Comparison of ENCODE assay signal across 18 cellular contexts in the genomic region with DNA sequence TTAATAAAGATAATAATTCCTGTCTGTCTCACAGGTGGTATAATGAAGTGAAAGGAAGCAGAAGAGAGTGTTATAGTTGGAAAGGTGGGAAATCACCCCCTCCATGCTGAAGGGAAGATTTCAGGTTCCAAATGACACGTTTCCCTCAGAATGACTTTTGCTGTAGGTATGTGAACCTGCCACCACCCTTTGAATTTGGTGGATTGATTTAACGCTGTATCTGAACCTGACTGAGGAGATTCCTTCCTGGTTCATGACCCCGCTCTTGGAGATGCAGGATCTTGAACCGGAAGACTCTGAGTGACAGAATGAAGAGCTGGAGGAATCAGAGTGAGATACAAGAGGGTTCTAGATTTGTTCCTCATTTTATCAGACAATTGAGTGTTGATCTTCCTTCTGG. TPM values are rescaled to one million over a fixed set of nuclear protein-coding genes. Genes with fewer than 3 reads are reported as not detected.
A peak's percentile ranks its signal among the peaks of the same experiment; 100 is the strongest.
DNase-seq lines count a peak whose midpoint lies in the region; ATAC-seq and TF ChIP-seq lines count a peak whose summit lies in the region.
"Had no signal": no experiment of that assay in that cellular context is flagged by ENCODE, and none has a peak within 500 bp of the region (broad histone marks: within the 10 kb centered on the region; RNA-seq: fewer than 3 reads in every experiment).

No MANE protein-coding gene starts in this region.

- H3K36me3 ChIP-seq in HCT116 (ENCODE audit: control insufficient read depth in 1 of 2, insufficient read depth in 2 of 2, low read length in 2 of 2) (no peaks in the 10 kb centered on the region), PC-9 (ENCODE audit: low read depth) (no peaks in the 10 kb centered on the region), esophagus (ENCODE audit: control insufficient read depth in 2 of 2, insufficient read depth in 2 of 2, low read length in 1 of 2) (no peaks in the 10 kb centered on the region), left ventricle myocardium inferior (no peaks in the 10 kb centered on the region)
- H3K36me3 ChIP-seq: HAP-1 had no signal

- no peak overlapping the region for H2AFZ ChIP-seq in HCT116 (ENCODE audit: low read depth, low read length, poor library complexity, severe bottlenecking)
- no peak overlapping the region for H2AFZ ChIP-seq in PC-9
- H2AFZ ChIP-seq: GM23248 had no signal

- ATAC-seq in HCT116 = peak; percentile 30
- no peak for ATAC-seq in activated T-cell treated with anti-CD3 and anti-CD28 coated beads, Interleukin-2, amount 50 U/mL, for 72 hours (replicated peaks in 1 of 2)
- ATAC-seq: A549, Panc1 had no signal

- no peaks in the 10 kb centered on the region for H3K27me3 Mint-ChIP-seq in mesothelial cell of epicardium (ENCODE audit: low read depth)
- H3K27me3 Mint-ChIP-seq in activated T-cell treated with anti-CD3 and anti-CD28 coated beads, Interleukin-2, amount 50 U/mL, for 72 hours (ENCODE audit: low read depth) = peaks cover 26% of the 10 kb centered on the region

- peak overlapping the region; percentile 62 for H3K9ac ChIP-seq in HCT116 (ENCODE audit: low read length)

- no peaks in the 10 kb centered on the region for H3K27me3 ChIP-seq in HCT116 (ENCODE audit: insufficient read depth, low read length)
- H3K27me3 ChIP-seq in PC-9 (ENCODE audit: insufficient read depth, low read depth) = no peaks in the 10 kb centered on the region
- H3K27me3 ChIP-seq in esophagus (ENCODE audit: control insufficient read depth in 1 of 2, insufficient read depth in 2 of 2, low read length in 2 of 2) = no peaks in the 10 kb centered on the region
- no peaks in the 10 kb centered on the region for H3K27me3 ChIP-seq in left ventricle myocardium inferior (ENCODE audit: low read depth)

- BruUV-seq in HCT116 (replicated peaks; lab: Mats Ljungman, UMichigan) (no TSS peak), PC-9 (replicated peaks; lab: Mats Ljungman, UMichigan) (no TSS peak)

- DNase-seq in HCT116 (ENCODE audit: low read depth, low spot score) (no peak), PC-9 (peak in 1 of 2 experiments; percentile 92), mesothelial cell of epicardium (ENCODE audit: low spot score in 2 of 2, unreplicated experiment in 2 of 2) (no peak), NCI-H2196 treated with DMSO at 0.1 percent for 48 hours (lab: John Stamatoyannopoulos, UW; ENCODE audit: unreplicated experiment) (no peak), left ventricle myocardium inferior (no peak), OCI-M1 (lab: John Stamatoyannopoulos, UW) (no peak)
- no peak for DNase-seq in activated T-cell treated with anti-CD3 and anti-CD28 coated beads, Interleukin-2, amount 50 U/mL, for 72 hours
- DNase-seq: CD4-positive, alpha-beta memory T cell; DMS53; NCI-H1105 treated with DMSO at 0.1 percent for 48 hours; NCI-H1694; NCI-H2081 treated with DMSO at 0.1 percent for 48 hours; NCI-H510A treated with DMSO at 0.1 percent for 48 hours had no signal

- H3K4me3 ChIP-seq in HCT116 (replicated peaks in 1 of 2; ENCODE audit: low read depth in 1 of 2, low read length in 2 of 2) = 0 out of 4 replicates have a peak overlapping the region, but pooled peaks of 1 of the 2 experiments have one; percentile 8
- H3K4me3 ChIP-seq in PC-9 = no peak overlapping the region
- no peak overlapping the region for H3K4me3 ChIP-seq in esophagus (ENCODE audit: low read depth in 1 of 2, low read length in 2 of 2)
- H3K4me3 ChIP-seq in left ventricle myocardium inferior = no peak overlapping the region
- H3K4me3 ChIP-seq: A549, GM23248, HAP-1 had no signal

- 70 to 74% methylated on average over 4 of the region's 4 CpGs for WGBS in esophagus, 2 donors

- H3K9me3 ChIP-seq in HCT116 (ENCODE audit: control insufficient read depth in 1 of 2, insufficient read depth in 1 of 2, low read depth in 1 of 2, low read length in 2 of 2) (no peaks in the 10 kb centered on the region), PC-9 (ENCODE audit: insufficient read depth, low read depth) (no peaks in the 10 kb centered on the region), esophagus (ENCODE audit: control insufficient read depth in 2 of 2, insufficient read depth in 1 of 2, low read depth in 1 of 2, low read length in 1 of 2) (no peaks in the 10 kb centered on the region), left ventricle myocardium inferior (replicated peaks) (no peaks in the 10 kb centered on the region)
- H3K9me3 ChIP-seq: A549, HAP-1 had no signal

- RAD21 ChIA-PET in HCT116 (lab: Charles Lee; ENCODE audit: low non-redundant PET in 1 of 2, low total read pairs in 2 of 2, uncharacterized antibody in 2 of 2, unreplicated experiment in 2 of 2) = no interaction called here

- no peak for TF ChIP-seq POLR2A in HCT116 (IDR thresholded peaks at IDR 0.05; ENCODE audit: borderline replicate concordance, extremely low read depth, insufficient read depth, insufficient read length)

- H3K4me1 ChIP-seq in HCT116 (ENCODE audit: control insufficient read depth in 1 of 2, insufficient read depth in 2 of 2, low read length in 2 of 2) (peaks cover 61 to 94% of the 10 kb centered on the region in 2 experiments), PC-9 (replicated peaks; ENCODE audit: insufficient read depth) (peaks cover 95% of the 10 kb centered on the region), esophagus (ENCODE audit: control insufficient read depth in 2 of 2, insufficient read depth in 2 of 2, low read length in 1 of 2) (peaks cover 4 to 18% of the 10 kb centered on the region in 2 donors), left ventricle myocardium inferior (peaks cover 27% of the 10 kb centered on the region)

- peaks cover 79% of the 10 kb centered on the region for H3K4me1 Mint-ChIP-seq in mesothelial cell of epicardium
- peaks cover 35% of the 10 kb centered on the region for H3K4me1 Mint-ChIP-seq in activated T-cell treated with anti-CD3 and anti-CD28 coated beads, Interleukin-2, amount 50 U/mL, for 72 hours (ENCODE audit: low read depth)

- no peaks in the 10 kb centered on the region for H3K36me3 Mint-ChIP-seq in mesothelial cell of epicardium
- H3K36me3 Mint-ChIP-seq in activated T-cell treated with anti-CD3 and anti-CD28 coated beads, Interleukin-2, amount 50 U/mL, for 72 hours (ENCODE audit: insufficient read depth in 2 of 2) = no peaks in the 10 kb centered on the region
- H3K36me3 Mint-ChIP-seq: CD4-positive, alpha-beta memory T cell had no signal

- H4K20me1 ChIP-seq in HCT116 (ENCODE audit: insufficient read depth) (no peaks in the 10 kb centered on the region), PC-9 (ENCODE audit: insufficient read depth) (no peaks in the 10 kb centered on the region)

- no peak for TF ChIP-seq CTCF in HCT116 (IDR thresholded peaks at IDR 0.05 in 2 of 3, conservative IDR thresholded peaks at IDR 0.05 in 1 of 3; ENCODE audit: borderline replicate concordance in 1 of 3, insufficient read depth in 1 of 3, low read depth in 2 of 3, low read length in 2 of 3)
- TF ChIP-seq CTCF in PC-9 (conservative IDR thresholded peaks at IDR 0.05) = no peak; the same call in 1 of the 2 replicates
- TF ChIP-seq CTCF in mesothelial cell of epicardium (IDR thresholded peaks at IDR 0.05; ENCODE audit: unreplicated experiment) = no peak
- no peak for TF ChIP-seq CTCF in left ventricle myocardium inferior (IDR thresholded peaks at IDR 0.05; ENCODE audit: borderline replicate concordance)

- CTCF ChIA-PET in HCT116 (lab: Charles Lee) (no interaction called here), PC-9 (lab: Charles Lee) (no interaction called here)

- intact Hi-C loops in HCT116 (cut with micrococcal nuclease) (no loop called here), PC-9 (cut with micrococcal nuclease; ENCODE audit: unreplicated experiment) (loop anchor here (10.0 kb wide), 1 partner anchor 451 kb away; no protein-coding TSS in a partner anchor), left ventricle myocardium inferior (cut with micrococcal nuclease) (no loop called here)

- H3K4me2 ChIP-seq in HCT116 (ENCODE audit: low read length) (peak overlapping the region; percentile 68), PC-9 (peak overlapping the region; percentile 61)
- H3K4me2 ChIP-seq: A549 had no signal

- no peaks in the 10 kb centered on the region for H3K9me3 Mint-ChIP-seq in mesothelial cell of epicardium
- no peaks in the 10 kb centered on the region for H3K9me3 Mint-ChIP-seq in activated T-cell treated with anti-CD3 and anti-CD28 coated beads, Interleukin-2, amount 50 U/mL, for 72 hours
- H3K9me3 Mint-ChIP-seq: CD4-positive, alpha-beta memory T cell had no signal

- peak overlapping the region; percentile 79 for H3K27ac Mint-ChIP-seq in mesothelial cell of epicardium
- H3K27ac Mint-ChIP-seq in activated T-cell treated with anti-CD3 and anti-CD28 coated beads, Interleukin-2, amount 50 U/mL, for 72 hours = no peak overlapping the region
- H3K27ac Mint-ChIP-seq: CD4-positive, alpha-beta memory T cell had no signal

- H3F3A ChIP-seq in PC-9 (ENCODE audit: insufficient read depth, low read depth) = peaks cover 75% of the 10 kb centered on the region

- H3K27ac ChIP-seq in HCT116 (ENCODE audit: low read depth, low read length) = no peak overlapping the region; the same call in 1 of the 2 replicates
- H3K27ac ChIP-seq in PC-9 = peak overlapping the region; percentile 99
- H3K27ac ChIP-seq in esophagus (ENCODE audit: low read depth in 2 of 2, low read length in 1 of 2) = peak overlapping the region; percentile 77 to 87
- no peak overlapping the region for H3K27ac ChIP-seq in left ventricle myocardium inferior (replicated peaks)
- H3K27ac ChIP-seq: A549 had no signal

- TF ChIP-seq RAD21 in HCT116 (IDR thresholded peaks at IDR 0.05; ENCODE audit: low read depth) = no peak

- H3K4me3 Mint-ChIP-seq in mesothelial cell of epicardium = no peak overlapping the region
- no peak overlapping the region for H3K4me3 Mint-ChIP-seq in activated T-cell treated with anti-CD3 and anti-CD28 coated beads, Interleukin-2, amount 50 U/mL, for 72 hours
- H3K4me3 Mint-ChIP-seq: CD4-positive, alpha-beta memory T cell had no signal

- H3K79me2 ChIP-seq in HCT116 (ENCODE audit: insufficient read depth, low read length) (no peaks in the 10 kb centered on the region), PC-9 (ENCODE audit: low read depth) (no peaks in the 10 kb centered on the region)

- POLR2A ChIA-PET in HCT116 (lab: Charles Lee) (no interaction called here), PC-9 (lab: Charles Lee; ENCODE audit: unreplicated experiment) (interaction anchor here (0.6 to 1.1 kb wide), 5 partner anchors 20 to 212 kb away, joined by 3 to 13 read pairs (median 6); partner anchors contain the start of gene EMP1)

- H3K9me2 ChIP-seq in HCT116 (ENCODE audit: insufficient read depth) = no peaks in the 10 kb centered on the region
- H3K9me2 ChIP-seq in PC-9 (ENCODE audit: insufficient read depth) = no peaks in the 10 kb centered on the region

TF ChIP-seq in HCT116, 20 proteins besides CTCF, POLR2A, EP300 and RAD21 (continues in another document):
- TF ChIP-seq POLR2AphosphoS5 (IDR thresholded peaks at IDR 0.05; ENCODE audit: low read depth, low read length) (0 out of 2 replicates have a peak, but pooled peaks have one; percentile 51), SRF (IDR thresholded peaks at IDR 0.05; ENCODE audit: low read depth) (no peak), JUND (IDR thresholded peaks at IDR 0.05) (peak; percentile 50; the same call in 1 of the 2 replicates)

RNA-seq across cellular contexts. Expression of gene EMP1, which starts 20.3 kb away (rescaled TPM):
- total RNA-seq in HCT116 (2021; ENCODE audit: unreplicated experiment) = 110 TPM
- 170 and 244 TPM in 2 replicates for polyA plus RNA-seq in HCT116 (2012)
- total RNA-seq in PC-9 (2021) = 542 and 909 TPM in 2 replicates
- 1,000 to 10,000 TPM; 1,597 to 1,599 TPM for polyA plus RNA-seq in esophagus
- total RNA-seq in mesothelial cell of epicardium = 16.3 to 19.0 TPM (median 16.5 TPM) in 3 replicates
- total RNA-seq in activated T-cell treated with anti-CD3 and anti-CD28 coated beads, Interleukin-2, amount 50 U/mL, for 72 hours = 10 to 100 TPM in 1 of 2 donors, 1 to 10 TPM in 1; 4.2 to 19.2 TPM
- 90.5 TPM for total RNA-seq in left ventricle myocardium inferior

Comparison
In these comparisons a context has a peak if more than half of its experiments do, and no peak if none do; other contexts are left out.
1. H3K27ac ChIP-seq: peak in PC-9 (single experiment) and esophagus (2 of 2); none in HCT116 (single experiment) and left ventricle myocardium inferior (single experiment).